Comparison of ENCODE assay signal across 10 cellular contexts in the genomic region with DNA sequence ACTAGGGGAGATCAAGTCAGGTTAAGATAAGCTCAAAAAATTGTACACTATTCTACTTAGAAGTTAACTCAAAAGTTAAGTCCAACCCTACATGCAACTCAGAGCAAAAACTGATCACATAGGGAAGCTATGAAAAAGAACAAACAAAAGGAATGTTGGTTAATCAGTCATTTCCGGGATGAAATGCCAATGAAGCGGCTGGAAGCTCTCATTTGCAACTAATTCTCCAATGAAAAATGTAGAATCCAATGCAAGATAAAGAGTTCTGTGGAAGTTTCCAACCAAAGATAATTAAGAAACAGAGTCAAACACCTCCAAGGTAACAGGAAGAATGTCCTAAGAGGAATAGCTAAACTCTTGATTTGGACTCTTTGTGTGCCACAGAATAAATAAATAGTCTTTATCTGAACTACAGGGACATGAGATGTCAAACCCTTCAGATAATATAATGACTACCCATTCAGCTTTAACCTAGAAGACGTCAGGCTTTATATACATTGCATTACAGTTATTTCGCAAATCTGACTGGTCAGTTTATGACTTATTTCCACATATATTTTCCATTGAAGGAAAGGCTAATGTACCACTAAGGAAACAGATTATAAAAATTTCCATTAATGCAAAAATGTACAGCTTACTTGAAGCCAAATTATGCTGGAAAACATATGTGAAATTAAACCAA. TPM values are rescaled to one million over a fixed set of nuclear protein-coding genes. Genes with fewer than 3 reads are reported as not detected.
A peak's percentile ranks its signal among the peaks of the same experiment; 100 is the strongest.
DNase-seq lines count a peak whose midpoint lies in the region; FAIRE-seq and TF ChIP-seq lines count a peak whose summit lies in the region.
"Had no signal": no experiment of that assay in that cellular context is flagged by ENCODE, and none has a peak within 500 bp of the region (broad histone marks: within the 10 kb centered on the region; RNA-seq: fewer than 3 reads in every experiment).

No MANE protein-coding gene starts in this region.

- H3K27ac ChIP-seq in WERI-Rb-1 (no peak overlapping the region; the same call in 1 of the 2 replicates), sigmoid colon (peak overlapping the region; percentile 81 to 84 (median 82))

- TF ChIP-seq EP300 in sigmoid colon (IDR thresholded peaks at IDR 0.05), result no peak

- TF ChIP-seq POLR2A in sigmoid colon (IDR thresholded peaks at IDR 0.05), result no peak

- H3K4me1 ChIP-seq in sigmoid colon, result peaks cover 0 to 85% (median 55%) of the 10 kb centered on the region in 4 donors

- intact Hi-C loops in sigmoid colon (cut with DNase I), result loop anchor here (10.0 kb wide), 1 partner anchor 326 kb away; no protein-coding TSS in a partner anchor

- no peaks in the 10 kb centered on the region for H3K9me3 ChIP-seq in WERI-Rb-1 (ENCODE audit: severe bottlenecking)
- H3K9me3 ChIP-seq in sigmoid colon, result no peaks in the 10 kb centered on the region
- H3K9me3 ChIP-seq: adrenal gland had no signal

- H3K36me3 ChIP-seq in WERI-Rb-1, result peaks cover 7% of the 10 kb centered on the region; the same call in 1 of the 2 replicates
- no peaks in the 10 kb centered on the region for H3K36me3 ChIP-seq in sigmoid colon
- H3K36me3 ChIP-seq: adrenal gland had no signal

- DNase-seq in GF-D8 (lab: John Stamatoyannopoulos, UW) (peak; percentile 49), WERI-Rb-1 (no peak), fibroblast of the conjunctiva (ENCODE audit: low read depth) (peak; percentile 27), sigmoid colon (no peak), frontal cortex (ENCODE audit: low spot score in 2 of 2) (no peak), foreskin melanocyte (no peak), germinal center (ENCODE audit: low spot score) (no peak), NCI-H774 (lab: John Stamatoyannopoulos, UW) (no peak)
- DNase-seq: activated B cell treated with CpG ODN at 0.5 μM for 24 hours, adrenal gland had no signal

- H3K27me3 ChIP-seq in WERI-Rb-1 (ENCODE audit: insufficient read depth, low read depth, severe bottlenecking) (no peaks in the 10 kb centered on the region), sigmoid colon (no peaks in the 10 kb centered on the region)
- H3K27me3 ChIP-seq: adrenal gland had no signal

- WGBS in sigmoid colon, 2 donors, result 28 to 54% methylated on average over 4 of the region's 4 CpGs

- FAIRE-seq in frontal cortex (lab: Jason Lieb, UNC), result no peak

- H3K4me3 ChIP-seq in WERI-Rb-1 (ENCODE audit: low read depth, low read length) (peak overlapping the region; percentile 79), sigmoid colon (peak overlapping the region; percentile 7 to 46 (median 42))

- TF ChIP-seq CTCF in WERI-Rb-1 (IDR thresholded peaks at IDR 0.05; ENCODE audit: low read depth, low read length) (no peak), sigmoid colon (IDR thresholded peaks at IDR 0.05) (no peak)

RNA-seq across cellular contexts. Expression of a gene that starts 48.0 kb away (rescaled TPM):
- total RNA-seq in sigmoid colon (100 to 1,000 TPM; 495 to 791 (median 604) TPM), frontal cortex (188 TPM)
- 10 to 100 TPM; 62.5 to 79.8 (median 69.1) TPM for polyA plus RNA-seq in sigmoid colon

Comparison
In these comparisons a context has a peak if more than half of its experiments do, and no peak if none do; other contexts are left out.
1. DNase-seq: peak in GF-D8 (single experiment) and fibroblast of the conjunctiva (single experiment); none in WERI-Rb-1 (single experiment), sigmoid colon (single experiment), frontal cortex (0 of 2), foreskin melanocyte (single experiment), germinal center (single experiment) and NCI-H774 (single experiment).